In the genomic region with DNA sequence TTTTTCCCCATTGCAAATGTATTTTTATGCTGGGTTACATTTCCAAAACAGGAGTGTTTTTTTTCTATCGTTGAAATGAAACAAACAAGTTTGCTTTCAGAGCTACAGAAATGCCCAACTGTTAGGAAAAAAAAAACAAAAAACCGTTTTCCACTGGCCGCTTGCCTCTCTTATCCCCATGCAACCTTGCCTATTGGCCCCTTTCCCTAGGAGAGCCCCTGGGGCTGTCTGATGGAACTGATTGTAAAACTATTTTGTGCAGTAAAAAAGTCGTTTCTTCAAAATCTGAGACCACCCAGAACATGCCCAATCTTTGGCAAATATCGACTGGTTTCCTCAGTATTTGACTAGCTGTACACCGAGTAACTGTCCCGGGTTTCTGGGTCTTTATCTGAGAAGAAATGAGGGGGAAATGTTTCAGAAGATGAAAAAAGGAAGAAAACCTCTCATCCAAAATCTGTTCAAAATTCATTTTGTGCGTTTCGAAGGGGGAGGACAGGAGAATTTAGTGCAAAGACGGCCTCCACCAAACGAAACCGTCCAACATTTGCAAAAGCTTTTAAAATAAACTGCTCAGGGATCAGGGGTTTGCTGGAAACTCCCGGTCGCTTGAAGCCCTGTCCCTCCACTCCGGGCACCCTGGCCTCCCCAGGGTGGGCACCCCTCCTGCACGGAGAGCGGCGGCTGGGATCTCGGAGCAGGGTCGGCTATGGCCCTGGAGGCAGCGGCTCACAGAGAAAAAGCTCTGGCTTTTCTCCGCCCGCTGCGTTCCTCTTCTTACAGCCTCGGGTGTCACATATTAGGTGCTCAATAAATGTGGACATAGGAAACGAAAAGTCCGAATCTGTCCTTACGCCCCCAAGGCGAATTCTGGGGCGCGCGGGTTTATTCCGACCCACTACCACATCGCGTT, we compare ENCODE assay signal across 8 cellular contexts. TPM values are rescaled to one million over a fixed set of nuclear protein-coding genes. Genes with fewer than 3 reads are reported as not detected.
DNase-seq lines count a peak whose midpoint lies in the region; ATAC-seq and TF ChIP-seq lines count a peak whose summit lies in the region.

No MANE protein-coding gene starts in this region.

- no peak overlapping the region for H2BK5ac ChIP-seq in mesendoderm (ENCODE audit: low read length)

- no peak overlapping the region for H2AK5ac ChIP-seq in mesendoderm (ENCODE audit: low read length)

- DNase-seq in activated CD4-positive, alpha-beta T cell treated with anti-CD3 and anti-CD28 coated beads, Interleukin-2, amount 10 ng/mL, durations not matched to agents 7 days and 5 days, result no peak
- no peak for DNase-seq in activated CD4-positive, alpha-beta T cell treated with anti-CD3 and anti-CD28 coated beads, Interleukin-2, amount 50 U/mL, for 48 hours
- peak; percentile 5 for DNase-seq in choroid plexus epithelial cell (ENCODE audit: low read depth)
- DNase-seq in mesendoderm, result peak; percentile 26
- no peak for DNase-seq in upper lobe of left lung
- DNase-seq in activated CD4-positive, alpha-beta T cell treated with anti-CD3 and anti-CD28 coated beads, Interleukin-2, amount 50 U/mL, for 4 hours, result no peak
- DNase-seq in T1000 (lab: John Stamatoyannopoulos, UW), result no peak

- peak overlapping the region; percentile 59 for H3K56ac ChIP-seq in mesendoderm (ENCODE audit: low read length)

- H3K9me3 Mint-ChIP-seq in activated CD4-positive, alpha-beta T cell treated with anti-CD3 and anti-CD28 coated beads, Interleukin-2, amount 10 ng/mL, durations not matched to agents 7 days and 5 days, result no peaks in the 10 kb centered on the region

- no peak overlapping the region for H2BK120ac ChIP-seq in mesendoderm (ENCODE audit: low read depth, low read length)

- H3K4me2 ChIP-seq in mesendoderm (ENCODE audit: low read length), result peak overlapping the region; percentile 58

- no peak overlapping the region for H3K27ac ChIP-seq in mesendoderm (ENCODE audit: low read depth, low read length)
- peak overlapping the region in 1 of 4 donors; percentile 45 for H3K27ac ChIP-seq in upper lobe of left lung

- H3K9me3 ChIP-seq in upper lobe of left lung, result no peaks in the 10 kb centered on the region

- ATAC-seq in upper lobe of left lung (ENCODE audit: low FRiP score in 2 of 2) (peak in 1 of 2 donors; percentile 3), GM19023 (IDR thresholded peaks at IDR 0.05; ENCODE audit: unreplicated experiment) (no peak)

- H3K27ac Mint-ChIP-seq in activated CD4-positive, alpha-beta T cell treated with anti-CD3 and anti-CD28 coated beads, Interleukin-2, amount 10 ng/mL, durations not matched to agents 7 days and 5 days, result peak overlapping the region; percentile 41

- H2BK15ac ChIP-seq in mesendoderm (replicated peaks; ENCODE audit: low read depth), result no peak overlapping the region

- H3K36me3 Mint-ChIP-seq in activated CD4-positive, alpha-beta T cell treated with anti-CD3 and anti-CD28 coated beads, Interleukin-2, amount 10 ng/mL, durations not matched to agents 7 days and 5 days (ENCODE audit: low read depth), result peaks cover 8% of the 10 kb centered on the region

- no CpG with 5 or more reads among the region's 35 CpGs for WGBS in mesendoderm (ENCODE audit: extremely low coverage, insufficient coverage, low lambda C conversion rate)
- 8 to 12% methylated on average over 24 to 35 of the region's 35 CpGs for WGBS in upper lobe of left lung, 2 donors

- TF ChIP-seq EP300 in upper lobe of left lung (IDR thresholded peaks at IDR 0.05), result no peak

- peak overlapping the region; percentile 55 for H3K9ac ChIP-seq in mesendoderm (ENCODE audit: low read length)

- H3K23ac ChIP-seq in mesendoderm (ENCODE audit: low read length), result no peak overlapping the region

- no peak overlapping the region for H3K18ac ChIP-seq in mesendoderm (ENCODE audit: low read length)

- no peaks in the 10 kb centered on the region for H3K79me2 ChIP-seq in mesendoderm (ENCODE audit: control insufficient read depth, insufficient read depth, low read length)

- H3K4me3 ChIP-seq in choroid plexus epithelial cell (ENCODE audit: low read depth, low read length), result peak overlapping the region; percentile 48
- H3K4me3 ChIP-seq in mesendoderm (ENCODE audit: low read length), result peak overlapping the region; percentile 24
- H3K4me3 ChIP-seq in upper lobe of left lung, result peak overlapping the region in 3 of 4 donors; percentile 44 to 70 (median 52)

- TF ChIP-seq POLR2A in upper lobe of left lung (IDR thresholded peaks at IDR 0.05), result no peak

- peaks cover 36% of the 10 kb centered on the region for H3K4me1 Mint-ChIP-seq in activated CD4-positive, alpha-beta T cell treated with anti-CD3 and anti-CD28 coated beads, Interleukin-2, amount 10 ng/mL, durations not matched to agents 7 days and 5 days

- H3K4ac ChIP-seq in mesendoderm (ENCODE audit: low read depth, low read length), result no peak overlapping the region

- H4K8ac ChIP-seq in mesendoderm (ENCODE audit: low read depth, low read length), result no peak overlapping the region

- H3K36me3 ChIP-seq in mesendoderm (ENCODE audit: control insufficient read depth, insufficient read depth, low read length) (no peaks in the 10 kb centered on the region), upper lobe of left lung (no peaks in the 10 kb centered on the region)

- peaks cover 83% of the 10 kb centered on the region for H3K27me3 Mint-ChIP-seq in activated CD4-positive, alpha-beta T cell treated with anti-CD3 and anti-CD28 coated beads, Interleukin-2, amount 10 ng/mL, durations not matched to agents 7 days and 5 days

- POLR2A ChIA-PET in activated CD4-positive, alpha-beta T cell treated with anti-CD3 and anti-CD28 coated beads, Interleukin-2, amount 10 ng/mL, durations not matched to agents 7 days and 5 days (lab: Charles Lee), result no interaction called here

- H3K27me3 ChIP-seq in mesendoderm (ENCODE audit: insufficient read depth, low read length, poor library complexity) (peaks cover 27% of the 10 kb centered on the region), upper lobe of left lung (peaks cover 0 to 37% (median 19%) of the 10 kb centered on the region in 4 donors)

- H3K79me1 ChIP-seq in mesendoderm (ENCODE audit: low read length), result no peaks in the 10 kb centered on the region

- no peak overlapping the region for H4K5ac ChIP-seq in mesendoderm (ENCODE audit: low read length)

- TF ChIP-seq CTCF in choroid plexus epithelial cell (conservative IDR thresholded peaks at IDR 0.05; ENCODE audit: low read depth, low read length) (no peak), upper lobe of left lung (IDR thresholded peaks at IDR 0.05) (no peak)

- CTCF ChIA-PET in activated CD4-positive, alpha-beta T cell treated with anti-CD3 and anti-CD28 coated beads, Interleukin-2, amount 10 ng/mL, durations not matched to agents 7 days and 5 days (lab: Charles Lee), result interaction anchor here (0.6 to 1.7 kb wide), 3 partner anchors 9 to 24 kb away, joined by 3 to 4 read pairs (median 4); no protein-coding TSS in a partner anchor

- no peaks in the 10 kb centered on the region for H3K4me1 ChIP-seq in mesendoderm (ENCODE audit: control insufficient read depth, low read depth, low read length)
- peaks cover 15 to 41% (median 20%) of the 10 kb centered on the region in 4 donors for H3K4me1 ChIP-seq in upper lobe of left lung

- peak overlapping the region; percentile 64 for H3K4me3 Mint-ChIP-seq in activated CD4-positive, alpha-beta T cell treated with anti-CD3 and anti-CD28 coated beads, Interleukin-2, amount 10 ng/mL, durations not matched to agents 7 days and 5 days

RNA-seq across cellular contexts. Expression of a gene that starts 1.0 kb away (rescaled TPM):
- 1 to 10 TPM; 4.2 to 4.5 TPM for total RNA-seq in activated CD4-positive, alpha-beta T cell treated with anti-CD3 and anti-CD28 coated beads, Interleukin-2, amount 10 ng/mL, durations not matched to agents 7 days and 5 days
- polyA plus RNA-seq in mesendoderm (2013, experiment 1 of 2), result 3.1 TPM
- 3.2 TPM for polyA plus RNA-seq in mesendoderm (2013, experiment 2 of 2)
- total RNA-seq in upper lobe of left lung, result 1 to 10 TPM in 2 of 6 donors, under 1 TPM in 3, not detected in 1; 0.46 to 2.7 (median 0.79) TPM

Comparison
In these comparisons a context has a peak if more than half of its experiments do, and no peak if none do; other contexts are left out.
1. DNase-seq: peak in choroid plexus epithelial cell (single experiment) and mesendoderm (single experiment); none in activated CD4-positive, alpha-beta T cell treated with anti-CD3 and anti-CD28 coated beads, Interleukin-2, amount 10 ng/mL, durations not matched to agents 7 days and 5 days (single experiment), activated CD4-positive, alpha-beta T cell treated with anti-CD3 and anti-CD28 coated beads, Interleukin-2, amount 50 U/mL, for 48 hours (0 of 2), upper lobe of left lung (0 of 2), activated CD4-positive, alpha-beta T cell treated with anti-CD3 and anti-CD28 coated beads, Interleukin-2, amount 50 U/mL, for 4 hours (0 of 2) and T1000 (single experiment).
2. Peak in every context shown above with its lines, with median percentiles within 50 percentile points of each other: H3K4me3 ChIP-seq.